In the genomic region with DNA sequence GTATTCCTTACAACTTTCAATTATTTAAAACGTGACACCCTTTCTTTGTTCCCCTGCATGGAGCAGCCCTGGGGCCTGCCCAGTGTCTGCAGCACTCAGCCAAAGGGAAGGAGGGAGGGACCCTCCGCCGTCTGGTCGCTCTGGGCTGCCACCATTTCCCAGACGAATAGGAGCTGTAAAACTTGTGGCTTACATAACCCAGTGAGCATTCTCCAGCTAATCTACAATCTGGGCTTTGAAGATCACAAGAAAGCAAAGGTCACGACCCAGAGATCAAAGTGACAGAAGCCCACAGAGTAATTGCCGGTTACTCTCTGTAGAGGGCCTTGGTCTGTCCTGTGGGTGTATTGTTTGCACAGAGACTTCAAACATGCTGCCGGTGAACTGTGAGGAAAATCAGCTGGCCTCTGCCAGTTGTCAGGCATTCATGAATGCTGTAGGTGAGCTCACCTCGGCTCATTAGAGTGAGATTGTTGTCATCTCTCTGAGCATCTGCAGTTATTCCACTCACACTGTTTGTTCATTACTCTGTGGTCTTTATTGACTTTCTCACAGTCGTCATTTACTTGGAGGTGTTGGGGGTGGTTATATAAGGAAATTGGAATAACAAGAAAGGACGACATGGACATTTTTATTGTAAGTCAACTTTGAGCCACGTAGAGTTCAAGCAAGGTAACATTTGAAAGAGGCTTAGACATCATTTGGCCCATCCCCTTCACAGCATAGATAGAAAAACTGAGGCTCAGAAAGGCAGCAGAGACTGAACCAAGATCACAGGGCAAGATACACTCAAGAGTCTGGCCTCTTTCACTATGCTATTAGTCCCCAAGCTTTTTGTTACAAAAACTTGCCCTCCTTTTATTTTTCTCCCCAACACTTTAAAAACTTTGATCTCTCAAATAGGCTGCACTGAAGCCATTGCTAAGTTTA, we compare ENCODE assay signal across 17 cellular contexts.
DNase-seq lines count a peak whose midpoint lies in the region; ATAC-seq and TF ChIP-seq lines count a peak whose summit lies in the region.
"Had no signal": no experiment of that assay in that cellular context is flagged by ENCODE, and none has a peak within 500 bp of the region (broad histone marks: within the 10 kb centered on the region; RNA-seq: fewer than 3 reads in every experiment).

No MANE protein-coding gene starts in this region.

- no peak for TF ChIP-seq POLR2A in spleen (IDR thresholded peaks at IDR 0.05)

- H3K36me3 ChIP-seq in spleen = no peaks in the 10 kb centered on the region
- H3K36me3 ChIP-seq: thoracic aorta had no signal

- TF ChIP-seq CTCF in spleen (IDR thresholded peaks at IDR 0.05 in 8 of 11, conservative IDR thresholded peaks at IDR 0.05 in 3 of 11) = no peak
- TF ChIP-seq CTCF in coronary artery (IDR thresholded peaks at IDR 0.05) = no peak

- 68 to 79% (median 73%) methylated on average over 12 of the region's 12 CpGs for WGBS in spleen, 5 donors

- H3K4me3 ChIP-seq in spleen = no peak overlapping the region
- H3K4me3 ChIP-seq in coronary artery = no peak overlapping the region
- H3K4me3 ChIP-seq: PC-9, thoracic aorta had no signal

- intact Hi-C loops in left colon (cut with DNase I, micrococcal nuclease) (no loop called here), spleen (cut with DNase I; ENCODE audit: low total_unique reads) (no loop called here)

- DNase-seq in NCI-H1417 (lab: John Stamatoyannopoulos, UW) (peak in 2 of 3 experiments; percentile 14 to 60), NCI-H1417 treated with DMSO at 0.1 percent for 48 hours (lab: John Stamatoyannopoulos, UW) (no peak), NCI-H510A treated with DMSO at 0.1 percent for 48 hours (lab: John Stamatoyannopoulos, UW) (peak; percentile 85), left colon (peak in 1 of 2 donors; percentile 34), retina (peak; percentile 31), spleen (no peak), coronary artery (ENCODE audit: low spot score) (no peak)
- DNase-seq in activated T-cell treated with anti-CD3 and anti-CD28 coated beads, Interleukin-2, amount 50 U/mL, for 1 hour = no peak
- DNase-seq: activated CD4-positive, alpha-beta T cell treated with anti-CD3 and anti-CD28 coated beads for 1 hour; erythroblast; head of caudate nucleus; Karpas-422; nucleus accumbens; PC-9; T-helper 1 cell had no signal

- ATAC-seq in left colon = peak; percentile 78

- H3K4me1 ChIP-seq in spleen = no peaks in the 10 kb centered on the region

- H3K27me3 ChIP-seq in spleen (replicated peaks in 1 of 7) = no peaks in the 10 kb centered on the region

- H3K27ac ChIP-seq in spleen = no peak overlapping the region
- no peak overlapping the region for H3K27ac ChIP-seq in coronary artery
- H3K27ac ChIP-seq: 22Rv1, PC-9, thoracic aorta had no signal

- H3K9me3 ChIP-seq in spleen = peaks cover 0 to 16% (median 11%) of the 10 kb centered on the region in 8 donors
- H3K9me3 ChIP-seq: thoracic aorta had no signal

Comparison
In these comparisons a context has a peak if more than half of its experiments do, and no peak if none do; other contexts are left out.
1. DNase-seq: peak in NCI-H1417 (2 of 3), NCI-H510A treated with DMSO at 0.1 percent for 48 hours (single experiment) and retina (single experiment); none in NCI-H1417 treated with DMSO at 0.1 percent for 48 hours (single experiment), spleen (single experiment), coronary artery (single experiment) and activated T-cell treated with anti-CD3 and anti-CD28 coated beads, Interleukin-2, amount 50 U/mL, for 1 hour (single experiment).